ENCODE assay signal across 20 cellular contexts in genomic region chr5:98907951-98908350, GRCh38. TPM values are rescaled to one million over a fixed set of nuclear protein-coding genes. Genes with fewer than 3 reads are reported as not detected.
DNase-seq lines count a peak whose midpoint lies in the region; ATAC-seq and TF ChIP-seq lines count a peak whose summit lies in the region.
"Had no signal": no experiment of that assay in that cellular context is flagged by ENCODE, and none has a peak within 500 bp of the region (broad histone marks: within the 10 kb centered on the region; RNA-seq: fewer than 3 reads in every experiment).

No MANE protein-coding gene starts in this region.

- no peaks in the 10 kb centered on the region for H3K27me3 Mint-ChIP-seq in T-helper 2 cell treated with Interferon-gamma antibody and Interleukin-4, amounts not matched to agents 5 μg/mL and 100 μg/mL, for 36 hours (ENCODE audit: low read depth)
- no peaks in the 10 kb centered on the region for H3K27me3 Mint-ChIP-seq in HFFc6 (ENCODE audit: insufficient read depth)
- H3K27me3 Mint-ChIP-seq in central memory CD8-positive, alpha-beta T cell = no peaks in the 10 kb centered on the region
- no peaks in the 10 kb centered on the region for H3K27me3 Mint-ChIP-seq in osteocyte (ENCODE audit: unreplicated experiment)
- H3K27me3 Mint-ChIP-seq: type B pancreatic cell had no signal

- peaks cover 24% of the 10 kb centered on the region for H3K36me3 Mint-ChIP-seq in T-helper 2 cell treated with Interferon-gamma antibody and Interleukin-4, amounts not matched to agents 5 μg/mL and 100 μg/mL, for 36 hours (ENCODE audit: low read depth)
- no peaks in the 10 kb centered on the region for H3K36me3 Mint-ChIP-seq in HFFc6 (ENCODE audit: low read depth)
- H3K36me3 Mint-ChIP-seq in central memory CD8-positive, alpha-beta T cell (ENCODE audit: insufficient read depth) = peaks cover 25% of the 10 kb centered on the region
- H3K36me3 Mint-ChIP-seq in osteocyte (ENCODE audit: unreplicated experiment) = peaks cover 5% of the 10 kb centered on the region

- no peak overlapping the region for H3K4me3 Mint-ChIP-seq in T-helper 2 cell treated with Interferon-gamma antibody and Interleukin-4, amounts not matched to agents 5 μg/mL and 100 μg/mL, for 36 hours
- H3K4me3 Mint-ChIP-seq in HFFc6 (no peak overlapping the region), osteocyte (ENCODE audit: unreplicated experiment) (no peak overlapping the region)
- H3K4me3 Mint-ChIP-seq in central memory CD8-positive, alpha-beta T cell = no peak overlapping the region
- H3K4me3 Mint-ChIP-seq: type B pancreatic cell had no signal

- H3K9me3 Mint-ChIP-seq in T-helper 2 cell treated with Interferon-gamma antibody and Interleukin-4, amounts not matched to agents 5 μg/mL and 100 μg/mL, for 36 hours = no peaks in the 10 kb centered on the region
- no peaks in the 10 kb centered on the region for H3K9me3 Mint-ChIP-seq in HFFc6
- no peaks in the 10 kb centered on the region for H3K9me3 Mint-ChIP-seq in central memory CD8-positive, alpha-beta T cell
- no peaks in the 10 kb centered on the region for H3K9me3 Mint-ChIP-seq in osteocyte (ENCODE audit: unreplicated experiment)
- H3K9me3 Mint-ChIP-seq: type B pancreatic cell had no signal

- no peak for ATAC-seq in central memory CD8-positive, alpha-beta T cell (replicated peaks; ENCODE audit: extremely low read depth, poor library complexity, severe bottlenecking)
- no peak for ATAC-seq in HG03196 (IDR thresholded peaks at IDR 0.05; ENCODE audit: unreplicated experiment)
- ATAC-seq: mucosa of descending colon, right lobe of liver had no signal

- no peak for DNase-seq in T-helper 2 cell treated with Interferon-gamma antibody and Interleukin-4, amounts not matched to agents 5 μg/mL and 100 μg/mL, for 36 hours (ENCODE audit: low spot score)
- DNase-seq in T-helper 2 cell = no peak
- no peak for DNase-seq in HFFc6
- DNase-seq in central memory CD8-positive, alpha-beta T cell (ENCODE audit: low spot score in 2 of 2) = no peak
- no peak for DNase-seq in osteocyte (ENCODE audit: extremely low spot score, unreplicated experiment)
- no peak for DNase-seq in kidney glomerular epithelial cell (lab: John Stamatoyannopoulos, UW)
- no peak for DNase-seq in islet precursor cell
- DNase-seq: 8988T; central memory CD4-positive, alpha-beta T cell; DMS79; effector CD4-positive, alpha-beta T cell; left ventricle myocardium inferior; NCI-H1436; right lobe of liver; SHP77 treated with DMSO at 0.1 percent for 48 hours; stomach; WERI-Rb-1 had no signal

- TF ChIP-seq CTCF in HFFc6 (IDR thresholded peaks at IDR 0.05) (no peak), osteocyte (IDR thresholded peaks at IDR 0.05) (no peak)

- peak overlapping the region; percentile 0 for H3K27ac Mint-ChIP-seq in T-helper 2 cell treated with Interferon-gamma antibody and Interleukin-4, amounts not matched to agents 5 μg/mL and 100 μg/mL, for 36 hours
- H3K27ac Mint-ChIP-seq in HFFc6 (peak overlapping the region; percentile 53; the same call in 1 of the 2 replicates), osteocyte (ENCODE audit: unreplicated experiment) (peak overlapping the region; percentile 32)
- peak overlapping the region; percentile 45 for H3K27ac Mint-ChIP-seq in central memory CD8-positive, alpha-beta T cell (ENCODE audit: low read depth)

- peaks cover 39% of the 10 kb centered on the region for H3K4me1 Mint-ChIP-seq in T-helper 2 cell treated with Interferon-gamma antibody and Interleukin-4, amounts not matched to agents 5 μg/mL and 100 μg/mL, for 36 hours (ENCODE audit: low read depth)
- peaks cover 72% of the 10 kb centered on the region for H3K4me1 Mint-ChIP-seq in HFFc6 (ENCODE audit: low read depth)
- peaks cover 42% of the 10 kb centered on the region for H3K4me1 Mint-ChIP-seq in central memory CD8-positive, alpha-beta T cell
- H3K4me1 Mint-ChIP-seq in osteocyte (ENCODE audit: unreplicated experiment) = peaks cover 13% of the 10 kb centered on the region

RNA-seq across cellular contexts. Expression of gene CHD1, which starts 20.9 kb away (rescaled TPM):
- total RNA-seq in HFFc6 (2021; fragmentation: NEBNext Ultra II Directional; extraction: Animal tissue kit (Norgen Biotek cat#: 25700)) = 10 to 100 TPM; 18.1 to 25.0 (median 20.8) TPM
- total RNA-seq in osteocyte = 28.3 and 32.6 TPM in 2 replicates

Comparison
In these comparisons a context has a peak if more than half of its experiments do, and no peak if none do; other contexts are left out.
1. H3K27ac Mint-ChIP-seq: peak in every context shown above with its lines; median percentile 53 in HFFc6; 45 in central memory CD8-positive, alpha-beta T cell; 32 in osteocyte; 0 in T-helper 2 cell treated with Interferon-gamma antibody and Interleukin-4, amounts not matched to agents 5 μg/mL and 100 μg/mL, for 36 hours.